28 cellular contexts compared by ENCODE assay signal in genomic region chr1:112079446-112079845, GRCh38.
"Had no signal": no experiment of that assay in that cellular context is flagged by ENCODE, and none has a peak within 500 bp of the region (broad histone marks: within the 10 kb centered on the region; RNA-seq: fewer than 3 reads in every experiment).

No MANE protein-coding gene starts in this region.

- DNase-seq: Kasumi-1, KG1, MG63, NCI-H1048, NCI-H1092 treated with DMSO at 0.1 percent for 48 hours, NCI-H1436, NCI-H146, NCI-H1694, NCI-H187, NCI-H1930, NCI-H2029 treated with DMSO at 0.1 percent for 48 hours, NCI-H2081 treated with DMSO at 0.1 percent for 48 hours, NCI-H2107, NCI-H2171, NCI-H2227 treated with DMSO at 0.1 percent for 48 hours, NCI-H345, NCI-H446, NCI-H510A treated with DMSO at 0.1 percent for 48 hours, NCI-H524 treated with DMSO at 0.1 percent for 48 hours, NCI-H526 treated with DMSO at 0.1 percent for 48 hours, NCI-H774, Peyer's patch, Right ventricle myocardium superior, RPMI8226, SHP77 treated with DMSO at 0.1 percent for 48 hours, SK-N-SH, SW 1271, T-helper 1 cell had no signal
